ENCODE assay signal across 26 cellular contexts in genomic region chr1:163777205-163777604, GRCh38.
"Had no signal": no experiment of that assay in that cellular context is flagged by ENCODE, and none has a peak within 500 bp of the region (broad histone marks: within the 10 kb centered on the region; RNA-seq: fewer than 3 reads in every experiment).

No MANE protein-coding gene starts in this region.

- H3K27ac ChIP-seq: neutrophil, pancreas, prostate gland, right atrium auricular region, right lobe of liver, sigmoid colon, stomach, thoracic aorta, thyroid gland, tibial nerve, upper lobe of left lung, vagina had no signal

- H3K9me3 ChIP-seq: neutrophil, prostate gland, right lobe of liver, thyroid gland, vagina had no signal

- H3K4me1 ChIP-seq: pancreas, prostate gland, right atrium auricular region, right lobe of liver, sigmoid colon, stomach, thyroid gland, tibial nerve, upper lobe of left lung, vagina had no signal

- ATAC-seq: naive thymus-derived CD8-positive, alpha-beta T cell; natural killer cell treated with Interleukin-12 subunit alpha and Interleukin-12 subunit beta and Interleukin-15 and Interleukin-18, amount 100 ng/mL, for 72 hours; pancreas; right lobe of liver; stimulated activated effector memory CD8-positive, alpha-beta T cell treated with anti-CD3 and anti-CD28 coated beads, Interleukin-12 subunit alpha, Interleukin-12 subunit beta, amount 100 ng/mL, for 72 hours; stimulated activated naive B cell treated with anti-CD40 and anti-IgM and Interleukin-4, amounts not matched to agents 10 μg/mL and 1 μg/mL and 100 μg/mL, for 72 hours had no signal

- H3K4me3 ChIP-seq: pancreas, prostate gland, right atrium auricular region, right lobe of liver, sigmoid colon, stomach, thoracic aorta, thyroid gland, tibial nerve, upper lobe of left lung, vagina had no signal

- DNase-seq: naive thymus-derived CD8-positive, alpha-beta T cell; nephron progenitor cell; nucleus accumbens; pancreas; retina; right lobe of liver; sigmoid colon; small intestine; stimulated activated CD4-positive, alpha-beta T cell treated with anti-CD3 and anti-CD28 coated beads, Interleukin-15, amount 100 ng/mL, for 24 hours; stimulated activated CD4-positive, alpha-beta T cell treated with anti-CD3 and anti-CD28 coated beads, Interleukin-2, amount 100 ng/mL, for 24 hours; stimulated activated CD4-positive, alpha-beta T cell treated with anti-CD3 and anti-CD28 coated beads, Interleukin-2, amount 100 ng/mL, for 48 hours; stimulated activated CD4-positive, alpha-beta T cell treated with anti-CD3 and anti-CD28 coated beads, Interleukin-4, amount 100 ng/mL, for 24 hours; stimulated activated naive B cell treated with anti-CD40 and anti-IgM and Interleukin-4, amounts not matched to agents 10 μg/mL and 1 μg/mL and 100 μg/mL, for 72 hours; stimulated activated naive CD4-positive, alpha-beta T cell treated with Interleukin-2 at 50 U/mL for 16 hours; stomach; thyroid gland; trophoblast cell; upper lobe of left lung had no signal

- H3K27me3 ChIP-seq: neutrophil, pancreas, right atrium auricular region, right lobe of liver, sigmoid colon, stomach, thyroid gland, tibial nerve, upper lobe of left lung, vagina had no signal
